10 cellular contexts compared by ENCODE assay signal in genomic region chr9:83154087-83154736, GRCh38.
DNase-seq lines count a peak whose midpoint lies in the region; ATAC-seq and TF ChIP-seq lines count a peak whose summit lies in the region.
"Had no signal": no experiment of that assay in that cellular context is flagged by ENCODE, and none has a peak within 500 bp of the region (broad histone marks: within the 10 kb centered on the region; RNA-seq: fewer than 3 reads in every experiment).

No MANE protein-coding gene starts in this region.

- 93% methylated on average over 2 of the region's 2 CpGs for WGBS in smooth muscle cell (ENCODE audit: low lambda C conversion rate)
- 92 to 98% (median 94%) methylated on average over 2 of the region's 2 CpGs for WGBS in heart left ventricle, 4 donors

- no peak overlapping the region for H3K4me2 ChIP-seq in smooth muscle cell

- no peaks in the 10 kb centered on the region for H3K36me3 Mint-ChIP-seq in activated T-helper 17 cell treated with anti-CD3 and anti-CD28 coated beads, Interleukin-2, amount 50 U/mL, for 72 hours (ENCODE audit: low read depth)
- no peaks in the 10 kb centered on the region for H3K36me3 Mint-ChIP-seq in HFFc6 (ENCODE audit: low read depth)

- TF ChIP-seq POLR2A in heart left ventricle (IDR thresholded peaks at IDR 0.05) = no peak

- H3K36me3 ChIP-seq in smooth muscle cell (ENCODE audit: low read depth) = no peaks in the 10 kb centered on the region
- H3K36me3 ChIP-seq in heart left ventricle = no peaks in the 10 kb centered on the region

- no peak overlapping the region for H2AFZ ChIP-seq in smooth muscle cell (ENCODE audit: low read depth)

- H3K27me3 ChIP-seq in smooth muscle cell (ENCODE audit: low read depth) = peaks cover 4% of the 10 kb centered on the region
- H3K27me3 ChIP-seq in heart left ventricle = no peaks in the 10 kb centered on the region

- no peaks in the 10 kb centered on the region for H4K20me1 ChIP-seq in smooth muscle cell (ENCODE audit: low read depth)

- no peak overlapping the region for H3K27ac Mint-ChIP-seq in activated T-helper 17 cell treated with anti-CD3 and anti-CD28 coated beads, Interleukin-2, amount 50 U/mL, for 72 hours
- no peak overlapping the region for H3K27ac Mint-ChIP-seq in HFFc6
- H3K27ac Mint-ChIP-seq: stimulated activated naive CD8-positive, alpha-beta T cell treated with anti-CD3 and anti-CD28 coated beads, Interleukin-15, Interleukin-2, amounts not matched to agents 100 ng/mL and 50 ng/mL, for 24 hours had no signal

- peak; percentile 97 for ATAC-seq in HG03039 (IDR thresholded peaks at IDR 0.05; ENCODE audit: unreplicated experiment)
- ATAC-seq in activated T-helper 17 cell treated with anti-CD3 and anti-CD28 coated beads, Interleukin-2, amount 50 U/mL, for 72 hours (replicated peaks) = peak; percentile 46
- no peak for ATAC-seq in sciatic nerve
- no peak for ATAC-seq in heart left ventricle
- ATAC-seq: K562 had no signal

- no peaks in the 10 kb centered on the region for H3F3A ChIP-seq in smooth muscle cell (ENCODE audit: low read depth)

- H3K27ac ChIP-seq in smooth muscle cell (ENCODE audit: low read depth) = peak overlapping the region; percentile 74
- no peak overlapping the region for H3K27ac ChIP-seq in heart left ventricle

- H3K4me3 ChIP-seq in smooth muscle cell (no peak overlapping the region), heart left ventricle (no peak overlapping the region)
- H3K4me3 ChIP-seq: K562 had no signal

- DNase-seq in GM19240 (ENCODE audit: insufficient read length, low spot score) (peak; percentile 18), smooth muscle cell (lab: John Stamatoyannopoulos, UW; ENCODE audit: unreplicated experiment) (no peak), HFFc6 (no peak), sciatic nerve (ENCODE audit: low spot score) (no peak), heart left ventricle (no peak)
- DNase-seq in stimulated activated CD4-positive, alpha-beta T cell treated with anti-CD3 and anti-CD28 coated beads, Interleukin-1b, Interleukin-23, amount 100 ng/mL, for 48 hours = no peak

- intact Hi-C loops in sciatic nerve (cut with DNase I) (no loop called here), heart left ventricle (cut with DNase I) (no loop called here)

- no peaks in the 10 kb centered on the region for H3K79me2 ChIP-seq in smooth muscle cell (ENCODE audit: low read depth)

- no peaks in the 10 kb centered on the region for H3K4me1 Mint-ChIP-seq in activated T-helper 17 cell treated with anti-CD3 and anti-CD28 coated beads, Interleukin-2, amount 50 U/mL, for 72 hours
- H3K4me1 Mint-ChIP-seq in HFFc6 (ENCODE audit: low read depth) = peaks cover 5% of the 10 kb centered on the region; the same call in 1 of the 2 replicates

- H3K9me3 Mint-ChIP-seq in activated T-helper 17 cell treated with anti-CD3 and anti-CD28 coated beads, Interleukin-2, amount 50 U/mL, for 72 hours = peaks cover 5% of the 10 kb centered on the region
- H3K9me3 Mint-ChIP-seq in HFFc6 = no peaks in the 10 kb centered on the region; the same call in 1 of the 2 replicates
- H3K9me3 Mint-ChIP-seq: stimulated activated naive CD8-positive, alpha-beta T cell treated with anti-CD3 and anti-CD28 coated beads, Interleukin-15, Interleukin-2, amounts not matched to agents 100 ng/mL and 50 ng/mL, for 24 hours had no signal

- H3K9me3 ChIP-seq in smooth muscle cell (replicated peaks; ENCODE audit: low read depth) = no peaks in the 10 kb centered on the region
- H3K9me3 ChIP-seq in heart left ventricle = no peaks in the 10 kb centered on the region

- no peak for TF ChIP-seq CTCF in smooth muscle cell (IDR thresholded peaks at IDR 0.05; ENCODE audit: borderline replicate concordance, insufficient read depth, poor library complexity, severe bottlenecking)
- TF ChIP-seq CTCF in HFFc6 (IDR thresholded peaks at IDR 0.05) = no peak
- no peak for TF ChIP-seq CTCF in heart left ventricle (IDR thresholded peaks at IDR 0.05)

- no peak overlapping the region for H3K4me3 Mint-ChIP-seq in activated T-helper 17 cell treated with anti-CD3 and anti-CD28 coated beads, Interleukin-2, amount 50 U/mL, for 72 hours
- no peak overlapping the region for H3K4me3 Mint-ChIP-seq in HFFc6
- H3K4me3 Mint-ChIP-seq: stimulated activated naive CD8-positive, alpha-beta T cell treated with anti-CD3 and anti-CD28 coated beads, Interleukin-15, Interleukin-2, amounts not matched to agents 100 ng/mL and 50 ng/mL, for 24 hours had no signal

- H3K4me1 ChIP-seq in smooth muscle cell (ENCODE audit: low read depth) (no peaks in the 10 kb centered on the region), heart left ventricle (no peaks in the 10 kb centered on the region)

- H3K27me3 Mint-ChIP-seq in activated T-helper 17 cell treated with anti-CD3 and anti-CD28 coated beads, Interleukin-2, amount 50 U/mL, for 72 hours = no peaks in the 10 kb centered on the region
- peaks cover under 1% of the 10 kb centered on the region; the same call in 1 of the 2 replicates for H3K27me3 Mint-ChIP-seq in HFFc6 (ENCODE audit: insufficient read depth)
- H3K27me3 Mint-ChIP-seq: stimulated activated naive CD8-positive, alpha-beta T cell treated with anti-CD3 and anti-CD28 coated beads, Interleukin-15, Interleukin-2, amounts not matched to agents 100 ng/mL and 50 ng/mL, for 24 hours had no signal

- no peak overlapping the region for H3K9ac ChIP-seq in smooth muscle cell (ENCODE audit: low read depth)

Comparison
In these comparisons a context has a peak if more than half of its experiments do, and no peak if none do; other contexts are left out.
1. ATAC-seq: peak in HG03039 (single experiment) and activated T-helper 17 cell treated with anti-CD3 and anti-CD28 coated beads, Interleukin-2, amount 50 U/mL, for 72 hours (single experiment); none in sciatic nerve (single experiment) and heart left ventricle (0 of 4).